ENCODE assay signal across 11 cellular contexts in genomic region chr5:138440226-138441073, GRCh38. TPM values are rescaled to one million over a fixed set of nuclear protein-coding genes. Genes with fewer than 3 reads are reported as not detected.
DNase-seq lines count a peak whose midpoint lies in the region; ATAC-seq and TF ChIP-seq lines count a peak whose summit lies in the region.
"Had no signal": no experiment of that assay in that cellular context is flagged by ENCODE, and none has a peak within 500 bp of the region (broad histone marks: within the 10 kb centered on the region; RNA-seq: fewer than 3 reads in every experiment).

No MANE protein-coding gene starts in this region.

- no peaks in the 10 kb centered on the region for H3K9me3 Mint-ChIP-seq in T-helper 2 cell treated with Interferon-gamma antibody and Interleukin-4, amounts not matched to agents 5 μg/mL and 100 μg/mL, for 36 hours
- H3K9me3 Mint-ChIP-seq in osteocyte (ENCODE audit: unreplicated experiment): no peaks in the 10 kb centered on the region

- peak overlapping the region; percentile 30 for H3K9ac ChIP-seq in HUES6 (ENCODE audit: low read length)
- H3K9ac ChIP-seq in endocrine pancreas (ENCODE audit: control insufficient read depth, insufficient read depth, low read length): peak overlapping the region; percentile 78

- H3K36me3 ChIP-seq in HUES6 (ENCODE audit: control insufficient read depth, insufficient read depth, low read length) (peaks cover 15% of the 10 kb centered on the region), endocrine pancreas (ENCODE audit: control insufficient read depth, insufficient read depth, low read length) (no peaks in the 10 kb centered on the region)
- H3K36me3 ChIP-seq: uterus had no signal

- H3K9me3 ChIP-seq in HUES6 (ENCODE audit: control insufficient read depth, insufficient read depth, low read depth, low read length) (no peaks in the 10 kb centered on the region), endocrine pancreas (ENCODE audit: control insufficient read depth, low read length) (no peaks in the 10 kb centered on the region)
- H3K9me3 ChIP-seq: uterus had no signal

- H3K4me3 ChIP-seq in HUES6 (ENCODE audit: low read depth, low read length) (peak overlapping the region; percentile 76), endocrine pancreas (ENCODE audit: control insufficient read depth, insufficient read depth, low read length) (peak overlapping the region; percentile 46)

- peak overlapping the region; percentile 80 for H3K4me3 Mint-ChIP-seq in T-helper 2 cell treated with Interferon-gamma antibody and Interleukin-4, amounts not matched to agents 5 μg/mL and 100 μg/mL, for 36 hours
- peak overlapping the region; percentile 79 for H3K4me3 Mint-ChIP-seq in osteocyte (ENCODE audit: unreplicated experiment)

- peaks cover 4% of the 10 kb centered on the region for H3K36me3 Mint-ChIP-seq in T-helper 2 cell treated with Interferon-gamma antibody and Interleukin-4, amounts not matched to agents 5 μg/mL and 100 μg/mL, for 36 hours (ENCODE audit: low read depth)
- H3K36me3 Mint-ChIP-seq in osteocyte (ENCODE audit: unreplicated experiment): peaks cover 7% of the 10 kb centered on the region

- no peak for TF ChIP-seq CTCF in osteocyte (IDR thresholded peaks at IDR 0.05)

- no peak overlapping the region for H3K27ac ChIP-seq in HUES6 (ENCODE audit: low read depth, low read length)

- H3K4me1 Mint-ChIP-seq in T-helper 2 cell treated with Interferon-gamma antibody and Interleukin-4, amounts not matched to agents 5 μg/mL and 100 μg/mL, for 36 hours (ENCODE audit: low read depth): peaks cover 8% of the 10 kb centered on the region
- peaks cover 20% of the 10 kb centered on the region for H3K4me1 Mint-ChIP-seq in osteocyte (ENCODE audit: unreplicated experiment)

- H3K27me3 Mint-ChIP-seq in T-helper 2 cell treated with Interferon-gamma antibody and Interleukin-4, amounts not matched to agents 5 μg/mL and 100 μg/mL, for 36 hours (ENCODE audit: low read depth): no peaks in the 10 kb centered on the region
- H3K27me3 Mint-ChIP-seq in osteocyte (ENCODE audit: unreplicated experiment): no peaks in the 10 kb centered on the region

- no peaks in the 10 kb centered on the region for H3K27me3 ChIP-seq in HUES6 (ENCODE audit: control insufficient read depth, insufficient read depth, low read length)
- no peaks in the 10 kb centered on the region for H3K27me3 ChIP-seq in endocrine pancreas (ENCODE audit: control insufficient read depth, insufficient read depth, low read length)
- H3K27me3 ChIP-seq: uterus had no signal

- ATAC-seq in GM18907 (IDR thresholded peaks at IDR 0.05; ENCODE audit: unreplicated experiment): no peak

- H3K27ac Mint-ChIP-seq in T-helper 2 cell treated with Interferon-gamma antibody and Interleukin-4, amounts not matched to agents 5 μg/mL and 100 μg/mL, for 36 hours: no peak overlapping the region
- H3K27ac Mint-ChIP-seq in osteocyte (ENCODE audit: unreplicated experiment): peak overlapping the region; percentile 25

- peaks cover 18% of the 10 kb centered on the region for H3K4me1 ChIP-seq in HUES6 (ENCODE audit: control insufficient read depth, insufficient read depth, low read length)
- H3K4me1 ChIP-seq in endocrine pancreas (ENCODE audit: control insufficient read depth, insufficient read depth, low read length): no peaks in the 10 kb centered on the region

- DNase-seq in T-helper 2 cell treated with Interferon-gamma antibody and Interleukin-4, amounts not matched to agents 5 μg/mL and 100 μg/mL, for 36 hours (ENCODE audit: low spot score): no peak
- no peak for DNase-seq in T-helper 2 cell
- no peak for DNase-seq in osteocyte (ENCODE audit: extremely low spot score, unreplicated experiment)
- no peak for DNase-seq in DMS53 treated with DMSO at 0.1 percent for 48 hours (lab: John Stamatoyannopoulos, UW; ENCODE audit: unreplicated experiment)
- no peak for DNase-seq in COLO829 (ENCODE audit: low spot score)
- DNase-seq: NCI-H2081 treated with DMSO at 0.1 percent for 48 hours, RPMI8226, uterus had no signal

RNA-seq across cellular contexts. Expression of gene REEP2, which starts 1.6 kb away (rescaled TPM):
- 15.4 and 18.3 TPM in 2 replicates for total RNA-seq in osteocyte

RNA-seq across cellular contexts. Expression of gene EGR1, which starts 24.8 kb away (rescaled TPM):
- total RNA-seq in osteocyte: 219 and 415 TPM in 2 replicates
